Comparison of ENCODE assay signal across 18 cellular contexts in the genomic region with DNA sequence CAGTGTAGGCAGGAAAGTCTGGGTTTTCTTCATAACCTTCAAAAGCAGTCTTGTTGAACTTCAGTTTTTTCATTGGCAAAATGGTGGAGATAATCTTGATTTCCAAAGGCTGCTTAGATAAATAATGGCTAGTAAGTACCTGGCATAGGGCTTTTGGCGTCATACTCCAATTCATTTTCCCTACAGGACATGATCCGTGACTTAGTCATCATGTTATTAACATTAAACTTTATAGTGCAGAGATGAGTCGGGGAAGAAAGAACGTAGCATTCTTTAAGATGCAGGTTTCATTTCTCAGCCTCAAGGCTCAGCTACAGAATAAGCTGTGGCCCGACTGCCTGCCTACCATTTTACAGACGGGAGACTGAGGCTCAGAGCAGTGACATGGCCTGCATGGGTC.
DNase-seq lines count a peak whose midpoint lies in the region; ATAC-seq, FAIRE-seq and TF ChIP-seq lines count a peak whose summit lies in the region.
"Had no signal": no experiment of that assay in that cellular context is flagged by ENCODE, and none has a peak within 500 bp of the region (broad histone marks: within the 10 kb centered on the region; RNA-seq: fewer than 3 reads in every experiment).

No MANE protein-coding gene starts in this region.

- FAIRE-seq in pancreas (lab: Jason Lieb, UNC): no peak
- FAIRE-seq: endometrium had no signal

- ATAC-seq in esophagus mucosa (peak; percentile 45), HG03095 (IDR thresholded peaks at IDR 0.05; ENCODE audit: unreplicated experiment) (no peak), pancreas (no peak)
- ATAC-seq: natural killer cell treated with Interleukin-12 subunit alpha and Interleukin-12 subunit beta and Interleukin-15 and Interleukin-18, amount 100 ng/mL, for 72 hours had no signal

- no peaks in the 10 kb centered on the region for H3K27me3 ChIP-seq in GM23248 (replicated peaks; ENCODE audit: insufficient read depth)
- no peaks in the 10 kb centered on the region for H3K27me3 ChIP-seq in SJSA1 (replicated peaks)
- H3K27me3 ChIP-seq in pancreas: no peaks in the 10 kb centered on the region
- H3K27me3 ChIP-seq: tibial artery had no signal

- peaks cover 43% of the 10 kb centered on the region for H3F3A ChIP-seq in GM23248 (ENCODE audit: insufficient read depth)

- intact Hi-C loops in pancreas (cut with DNase I): no loop called here

- H4K20me1 ChIP-seq in GM23248 (ENCODE audit: insufficient read depth): no peaks in the 10 kb centered on the region

- H3K4me1 ChIP-seq in GM23248 (ENCODE audit: insufficient read depth): peaks cover 32% of the 10 kb centered on the region
- H3K4me1 ChIP-seq in SJSA1 (replicated peaks): peaks cover 26% of the 10 kb centered on the region
- no peaks in the 10 kb centered on the region for H3K4me1 ChIP-seq in pancreas

- peak; percentile 84 for DNase-seq in GM23248
- peak in 1 of 2 experiments; percentile 35 for DNase-seq in SJSA1 (ENCODE audit: low read depth in 1 of 2, low spot score in 2 of 2)
- peak; percentile 25 for DNase-seq in renal cortical epithelial cell (ENCODE audit: low read depth)
- no peak for DNase-seq in coronary artery (ENCODE audit: low spot score)
- DNase-seq in LoVo (ENCODE audit: low spot score): no peak
- no peak for DNase-seq in pancreas
- DNase-seq: activated naive CD4-positive, alpha-beta T cell; caudate nucleus; CD4-positive, CD25-positive, alpha-beta regulatory T cell; NCI-H1092; NCI-H2171 treated with DMSO at 0.1 percent for 48 hours; retina; tibial artery; WERI-Rb-1 had no signal

- no peak overlapping the region for H3K9ac ChIP-seq in GM23248

- no peak overlapping the region for H2AFZ ChIP-seq in GM23248

- no peaks in the 10 kb centered on the region for H3K9me2 ChIP-seq in GM23248 (ENCODE audit: insufficient read depth)

- WGBS in GM23248 (ENCODE audit: low coverage in 1 of 2, low lambda C conversion rate in 2 of 2, missing lambda C conversion rate in 2 of 2), 2 experiments: 22 to 32% methylated on average over 6 of the region's 6 CpGs
- 95% methylated on average over 6 of the region's 6 CpGs for WGBS in pancreas, 2 donors

- peaks cover 6% of the 10 kb centered on the region; the same call in 1 of the 2 replicates for H3K36me3 ChIP-seq in GM23248 (ENCODE audit: low read depth)
- peaks cover 20% of the 10 kb centered on the region for H3K36me3 ChIP-seq in SJSA1
- peaks cover 0 to 19% (median 6%) of the 10 kb centered on the region in 3 donors for H3K36me3 ChIP-seq in pancreas

- H3K9me3 ChIP-seq in GM23248 (ENCODE audit: low read depth) (no peaks in the 10 kb centered on the region), SJSA1 (replicated peaks) (no peaks in the 10 kb centered on the region), pancreas (no peaks in the 10 kb centered on the region)
- H3K9me3 ChIP-seq: tibial artery had no signal

- peak overlapping the region; percentile 13 for H3K4me2 ChIP-seq in GM23248 (ENCODE audit: unreplicated experiment)

- H3K4me3 ChIP-seq in GM23248 (no peak overlapping the region), SJSA1 (no peak overlapping the region), coronary artery (no peak overlapping the region), pancreas (no peak overlapping the region)
- H3K4me3 ChIP-seq: tibial artery had no signal

- TF ChIP-seq CTCF in coronary artery (IDR thresholded peaks at IDR 0.05): no peak
- no peak for TF ChIP-seq CTCF in pancreas (IDR thresholded peaks at IDR 0.05)

- peak overlapping the region; percentile 62 for H3K27ac ChIP-seq in GM23248
- H3K27ac ChIP-seq in SJSA1: peak overlapping the region; percentile 32
- no peak overlapping the region for H3K27ac ChIP-seq in coronary artery
- no peak overlapping the region for H3K27ac ChIP-seq in pancreas
- H3K27ac ChIP-seq: tibial artery, WERI-Rb-1 had no signal

- H3K79me2 ChIP-seq in GM23248 (ENCODE audit: insufficient read depth): no peaks in the 10 kb centered on the region

- in situ Hi-C loops in GM23248 (cut with MboI): no loop called here

Comparison
In these comparisons a context has a peak if more than half of its experiments do, and no peak if none do; other contexts are left out.
1. DNase-seq: peak in GM23248 (single experiment) and renal cortical epithelial cell (single experiment); none in coronary artery (single experiment), LoVo (single experiment) and pancreas (0 of 6).
2. H3K27ac ChIP-seq: peak in GM23248 (single experiment) and SJSA1 (single experiment); none in coronary artery (0 of 2) and pancreas (0 of 4).